Comparison of ENCODE assay signal across 24 cellular contexts in genomic region chr12:7609051-7609450, GRCh38. TPM values are rescaled to one million over a fixed set of nuclear protein-coding genes. Genes with fewer than 3 reads are reported as not detected.
"Had no signal": no experiment of that assay in that cellular context is flagged by ENCODE, and none has a peak within 500 bp of the region (broad histone marks: within the 10 kb centered on the region; RNA-seq: fewer than 3 reads in every experiment).

No MANE protein-coding gene starts in this region.

- H3K36me3 Mint-ChIP-seq: brain, neural progenitor cell had no signal

- H3K27ac Mint-ChIP-seq: brain, neural progenitor cell had no signal

- H3K4me3 ChIP-seq: dorsolateral prefrontal cortex, lower lobe of right lung, neural progenitor cell, prostate gland, right atrium auricular region, tibial artery had no signal

- H3K4me1 Mint-ChIP-seq: brain, neural progenitor cell had no signal

- H3K9me3 ChIP-seq: lower lobe of right lung, prostate gland, right atrium auricular region, tibial artery had no signal

- H3K27ac ChIP-seq: dorsolateral prefrontal cortex, lower lobe of right lung, neural progenitor cell, prostate gland, right atrium auricular region, tibial artery, WERI-Rb-1 had no signal

- H3K4me2 ChIP-seq: neural progenitor cell had no signal

- H3K4me1 ChIP-seq: lower lobe of right lung, neural progenitor cell, prostate gland, right atrium auricular region, tibial artery had no signal

- H3K36me3 ChIP-seq: lower lobe of right lung, neural progenitor cell, prostate gland, right atrium auricular region, tibial artery, WERI-Rb-1 had no signal

- ATAC-seq: lower lobe of right lung; stimulated activated naive CD8-positive, alpha-beta T cell treated with anti-CD3 and anti-CD28 coated beads, Interleukin-15, Interleukin-2, amounts not matched to agents 100 U/mL and 50 U/mL, for 24 hours had no signal

- H3K9ac ChIP-seq: neural progenitor cell had no signal

- H2AFZ ChIP-seq: neural progenitor cell had no signal

- DNase-seq: activated CD4-positive, alpha-beta T cell treated with anti-CD3 and anti-CD28 coated beads for 1 hour; activated CD8-positive, alpha-beta memory T cell treated with anti-CD3 and anti-CD28 coated beads for 24 hours; anterior cingulate cortex; caudate nucleus; dorsolateral prefrontal cortex; foreskin melanocyte; glutamatergic neuron; hippocampal formation; islet precursor cell; stimulated activated CD4-positive, alpha-beta T cell treated with anti-CD3 and anti-CD28 coated beads, Interleukin-2, amount 100 ng/mL, for 24 hours; stimulated activated naive CD8-positive, alpha-beta T cell treated with anti-CD3 and anti-CD28 coated beads, Interleukin-15, Interleukin-2, amounts not matched to agents 100 U/mL and 50 U/mL, for 24 hours; substantia nigra; tibial artery; WERI-Rb-1 had no signal

- H3K4me3 Mint-ChIP-seq: brain, neural progenitor cell had no signal

- H3K27me3 ChIP-seq: dorsolateral prefrontal cortex, neural progenitor cell, right atrium auricular region, tibial artery had no signal

- H3K9me3 Mint-ChIP-seq: brain had no signal

RNA-seq across cellular contexts. Expression of gene APOBEC1, which starts 56.7 kb away (rescaled TPM):
- total RNA-seq: dorsolateral prefrontal cortex, epithelial cell of proximal tubule, fibroblast of lung, lower lobe of right lung, mononuclear cell, osteoblast, prostate gland, right atrium auricular region, skeletal muscle tissue had no signal
- polyA plus RNA-seq: fibroblast of lung had no signal
